23 cellular contexts compared by ENCODE assay signal in the genomic region with DNA sequence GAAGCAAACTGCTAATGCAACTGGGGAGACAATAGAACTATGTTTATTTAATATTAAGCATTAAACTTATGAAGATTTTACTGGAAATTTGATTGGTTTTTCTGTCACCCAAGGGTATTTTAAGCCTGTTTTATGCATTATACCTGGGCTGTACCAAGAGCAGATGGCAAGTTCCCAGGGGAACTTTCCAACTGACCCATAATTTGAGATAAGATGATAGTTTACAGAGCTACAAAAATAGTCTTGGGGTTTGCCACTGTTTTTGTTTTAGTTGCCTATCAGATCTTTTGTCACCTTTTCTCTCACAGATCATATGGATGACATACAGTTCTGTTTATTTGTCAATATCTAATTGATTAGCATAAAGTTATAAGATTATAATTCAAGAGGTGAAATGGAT.
"Had no signal": no experiment of that assay in that cellular context is flagged by ENCODE, and none has a peak within 500 bp of the region (broad histone marks: within the 10 kb centered on the region; RNA-seq: fewer than 3 reads in every experiment).

No MANE protein-coding gene starts in this region.

- H3K4me1 ChIP-seq: colonic mucosa, gastroesophageal sphincter, parathyroid adenoma had no signal

- H3K27me3 ChIP-seq: colonic mucosa, dorsolateral prefrontal cortex, gastroesophageal sphincter, heart left ventricle, neutrophil had no signal

- DNase-seq: activated CD4-positive, alpha-beta T cell treated with anti-CD3 and anti-CD28 coated beads, Interleukin-2, amount 10 ng/mL, durations not matched to agents 7 days and 5 days; activated CD4-positive, CD25-positive, alpha-beta regulatory T cell treated with anti-CD3 and anti-CD28 coated beads, Interleukin-2, amount 50 U/mL, for 72 hours; activated CD8-positive, alpha-beta memory T cell treated with anti-CD3 and anti-CD28 coated beads, Interleukin-2, amount 10 ng/mL, durations not matched to agents 7 days and 5 days; activated CD8-positive, alpha-beta T cell treated with anti-CD3 and anti-CD28 coated beads for 36 hours; activated gamma-delta T cell; aorta; central memory CD4-positive, alpha-beta T cell; colonic mucosa; dorsolateral prefrontal cortex; effector memory CD8-positive, alpha-beta T cell; heart left ventricle; islet precursor cell; left cardiac atrium; right cardiac atrium; stimulated activated CD4-positive, alpha-beta T cell treated with anti-CD3 and anti-CD28 coated beads, Interleukin-4, amount 100 ng/mL, for 24 hours; stimulated activated naive CD4-positive, alpha-beta T cell treated with Interleukin-2 at 50 U/mL for 16 hours; WERI-Rb-1 had no signal

- ATAC-seq: activated CD8-positive, alpha-beta memory T cell treated with anti-CD3 and anti-CD28 coated beads, Interleukin-2, amount 10 ng/mL, durations not matched to agents 7 days and 5 days; activated CD8-positive, alpha-beta T cell treated with anti-CD3 and anti-CD28 coated beads for 36 hours; activated naive CD4-positive, alpha-beta T cell treated with anti-CD3 and anti-CD28 coated beads, Interleukin-2, amount 50 U/mL, for 72 hours; gastroesophageal sphincter; left cardiac atrium; natural killer cell treated with Interleukin-12 subunit alpha and Interleukin-12 subunit beta and Interleukin-15 and Interleukin-18, amount 100 ng/mL, for 72 hours had no signal

- H3K9me3 ChIP-seq: colonic mucosa, gastroesophageal sphincter, neutrophil, thoracic aorta had no signal

- H3K4me3 ChIP-seq: colonic mucosa, dorsolateral prefrontal cortex, gastroesophageal sphincter, heart left ventricle, thoracic aorta had no signal

- H3K36me3 ChIP-seq: colonic mucosa, gastroesophageal sphincter, heart left ventricle, neutrophil, thoracic aorta, WERI-Rb-1 had no signal

- H3K27ac ChIP-seq: colonic mucosa, dorsolateral prefrontal cortex, gastroesophageal sphincter, heart left ventricle, neutrophil, parathyroid adenoma, thoracic aorta, WERI-Rb-1 had no signal
